16 cellular contexts compared by ENCODE assay signal in the genomic region with DNA sequence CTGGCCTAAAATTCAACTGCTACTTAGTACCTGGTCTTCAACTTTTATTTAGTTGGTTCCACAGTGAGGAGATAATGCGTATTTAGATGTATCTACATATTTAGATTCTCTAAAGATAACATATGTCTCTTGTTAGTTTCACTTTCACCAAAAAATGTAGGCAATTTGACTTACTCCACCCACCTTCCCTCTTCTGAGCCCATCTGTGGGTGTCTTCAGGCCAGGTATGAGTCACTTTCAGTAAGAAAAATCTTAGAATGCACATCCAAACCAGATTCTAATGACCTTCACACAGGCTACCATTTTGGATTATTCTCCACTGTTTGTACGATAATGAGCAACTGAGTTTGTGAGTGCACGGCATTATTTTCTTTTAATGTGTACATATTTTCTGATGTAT.
DNase-seq lines count a peak whose midpoint lies in the region; ATAC-seq, FAIRE-seq and TF ChIP-seq lines count a peak whose summit lies in the region.
"Had no signal": no experiment of that assay in that cellular context is flagged by ENCODE, and none has a peak within 500 bp of the region (broad histone marks: within the 10 kb centered on the region; RNA-seq: fewer than 3 reads in every experiment).

No MANE protein-coding gene starts in this region.

- dilution Hi-C loops in keratinocyte (cut with MboI; ENCODE audit: extremely low pct_ligation_motif_present, low sequenced_read_pairs) = no loop called here

- peaks cover 0 to 3% (median 0%) of the 10 kb centered on the region in 9 donors for H3K9me3 Mint-ChIP-seq in naive thymus-derived CD8-positive, alpha-beta T cell

- POLR2A ChIA-PET in naive thymus-derived CD8-positive, alpha-beta T cell (lab: Charles Lee) = no interaction called here

- no peak overlapping the region for H3K9ac ChIP-seq in keratinocyte (ENCODE audit: control insufficient read depth, extremely low read depth, insufficient read depth, low read length)
- H3K9ac ChIP-seq: parathyroid adenoma had no signal

- H4K20me1 ChIP-seq in keratinocyte (ENCODE audit: control insufficient read depth, extremely low read depth, insufficient read depth, low read length) = no peaks in the 10 kb centered on the region

- H3K27me3 Mint-ChIP-seq in naive thymus-derived CD8-positive, alpha-beta T cell = no peaks in the 10 kb centered on the region
- H3K27me3 Mint-ChIP-seq: activated CD8-positive, alpha-beta memory T cell treated with anti-CD3 and anti-CD28 coated beads, Interleukin-2, amount 10 ng/mL, durations not matched to agents 7 days and 5 days had no signal

- H3K4me1 ChIP-seq in keratinocyte (ENCODE audit: control insufficient read depth, extremely low read depth, insufficient read depth, low read length) = no peaks in the 10 kb centered on the region
- H3K4me1 ChIP-seq: parathyroid adenoma had no signal

- H3K4me3 Mint-ChIP-seq in naive thymus-derived CD8-positive, alpha-beta T cell = no peak overlapping the region
- H3K4me3 Mint-ChIP-seq: activated CD8-positive, alpha-beta memory T cell treated with anti-CD3 and anti-CD28 coated beads, Interleukin-2, amount 10 ng/mL, durations not matched to agents 7 days and 5 days had no signal

- no peak overlapping the region for H3K27ac ChIP-seq in keratinocyte (ENCODE audit: control insufficient read depth, insufficient read depth, low read length)
- H3K27ac ChIP-seq: HL-60, parathyroid adenoma had no signal

- H3K79me2 ChIP-seq in keratinocyte (ENCODE audit: control insufficient read depth, insufficient read depth, low read length) = no peaks in the 10 kb centered on the region
- H3K79me2 ChIP-seq: parathyroid adenoma had no signal

- no peaks in the 10 kb centered on the region for H3K9me1 ChIP-seq in keratinocyte (ENCODE audit: control insufficient read depth, extremely low read depth, insufficient read depth, low read length)

- no peaks in the 10 kb centered on the region for H3K27me3 ChIP-seq in keratinocyte (ENCODE audit: control insufficient read depth, extremely low read depth, insufficient read depth, low read length)

- H3K27ac Mint-ChIP-seq in naive thymus-derived CD8-positive, alpha-beta T cell = no peak overlapping the region
- H3K27ac Mint-ChIP-seq: activated CD8-positive, alpha-beta memory T cell treated with anti-CD3 and anti-CD28 coated beads, Interleukin-2, amount 10 ng/mL, durations not matched to agents 7 days and 5 days had no signal

- no peak overlapping the region for H3K4me2 ChIP-seq in keratinocyte (ENCODE audit: control insufficient read depth, extremely low read depth, insufficient read depth, low read depth, low read length)

- no peak overlapping the region for H3K4me3 ChIP-seq in keratinocyte (ENCODE audit: control insufficient read depth in 2 of 3, extremely low read depth in 1 of 3, insufficient read depth in 2 of 3, low read depth in 1 of 3, low read length in 3 of 3)
- H3K4me3 ChIP-seq: lung had no signal

- no peaks in the 10 kb centered on the region for H3K36me3 ChIP-seq in keratinocyte (ENCODE audit: control insufficient read depth in 2 of 2, extremely low read depth in 1 of 2, insufficient read depth in 2 of 2, low read length in 2 of 2)

- TF ChIP-seq CTCF in keratinocyte (optimal IDR thresholded peaks at IDR 0.05 in 1 of 3, IDR thresholded peaks at IDR 0.05 in 1 of 3, conservative IDR thresholded peaks at IDR 0.05 in 1 of 3; ENCODE audit: extremely low read depth in 1 of 3, insufficient read depth in 2 of 3, low read length in 3 of 3) = no peak

- no peak for FAIRE-seq in keratinocyte (lab: Jason Lieb, UNC)

- no peaks in the 10 kb centered on the region for H3K9me3 ChIP-seq in keratinocyte (ENCODE audit: control insufficient read depth, low read depth, low read length)

- DNase-seq in keratinocyte (ENCODE audit: low read depth, low spot score) (no peak), COLO829 (ENCODE audit: low spot score) (no peak), germinal center (ENCODE audit: low spot score) (no peak), NAMALWA (ENCODE audit: low spot score) (no peak)
- DNase-seq in naive thymus-derived CD8-positive, alpha-beta T cell = no peak
- DNase-seq: activated CD8-positive, alpha-beta memory T cell treated with anti-CD3 and anti-CD28 coated beads, Interleukin-2, amount 10 ng/mL, durations not matched to agents 7 days and 5 days; amniotic stem cell; effector CD8-positive, alpha-beta T cell; NCI-H1436; stimulated activated CD4-positive, alpha-beta T cell treated with anti-CD3 and anti-CD28 coated beads, Interleukin-4, amount 100 ng/mL, for 4 hours had no signal

- peak; percentile 48 for ATAC-seq in GM18520 (IDR thresholded peaks at IDR 0.05; ENCODE audit: unreplicated experiment)
- ATAC-seq in GM21786 (IDR thresholded peaks at IDR 0.05; ENCODE audit: unreplicated experiment) = peak; percentile 54
- peak; percentile 87 for ATAC-seq in HG03432 (IDR thresholded peaks at IDR 0.05; ENCODE audit: unreplicated experiment)
- no peak for ATAC-seq in naive thymus-derived CD8-positive, alpha-beta T cell
- ATAC-seq: activated CD8-positive, alpha-beta memory T cell treated with anti-CD3 and anti-CD28 coated beads, Interleukin-2, amount 10 ng/mL, durations not matched to agents 7 days and 5 days had no signal

- H2AFZ ChIP-seq in keratinocyte (ENCODE audit: control insufficient read depth, low read length) = peak overlapping the region; percentile 13
- H2AFZ ChIP-seq: parathyroid adenoma had no signal

- H3K4me1 Mint-ChIP-seq in naive thymus-derived CD8-positive, alpha-beta T cell = no peaks in the 10 kb centered on the region
- H3K4me1 Mint-ChIP-seq: activated CD8-positive, alpha-beta memory T cell treated with anti-CD3 and anti-CD28 coated beads, Interleukin-2, amount 10 ng/mL, durations not matched to agents 7 days and 5 days had no signal

- H3K36me3 Mint-ChIP-seq in naive thymus-derived CD8-positive, alpha-beta T cell = no peaks in the 10 kb centered on the region
- H3K36me3 Mint-ChIP-seq: activated CD8-positive, alpha-beta memory T cell treated with anti-CD3 and anti-CD28 coated beads, Interleukin-2, amount 10 ng/mL, durations not matched to agents 7 days and 5 days had no signal

Comparison
In these comparisons a context has a peak if more than half of its experiments do, and no peak if none do; other contexts are left out.
1. ATAC-seq: peak in GM18520 (single experiment), GM21786 (single experiment) and HG03432 (single experiment); none in naive thymus-derived CD8-positive, alpha-beta T cell (0 of 2).